17 cellular contexts compared by ENCODE assay signal in genomic region chr12:94732367-94732990, GRCh38.
DNase-seq lines count a peak whose midpoint lies in the region; ATAC-seq and TF ChIP-seq lines count a peak whose summit lies in the region.
"Had no signal": no experiment of that assay in that cellular context is flagged by ENCODE, and none has a peak within 500 bp of the region (broad histone marks: within the 10 kb centered on the region; RNA-seq: fewer than 3 reads in every experiment).

No MANE protein-coding gene starts in this region.

- CTCF ChIA-PET in GM10248 (lab: Yijun Ruan, JAX): interaction anchor here (1.2 to 2.1 kb wide), 4 partner anchors 8 to 20 kb away, joined by 3 to 8 read pairs (median 4); no protein-coding TSS in a partner anchor

- intact Hi-C loops in heart right ventricle (cut with DNase I) (no loop called here), cardiac septum (cut with DNase I) (no loop called here), aorta (cut with DNase I) (no loop called here)

- POLR2A ChIA-PET in GM10248 (lab: Yijun Ruan, JAX): no interaction called here

- H3K4me1 ChIP-seq in heart right ventricle (peaks cover 0 to 22% (median 9%) of the 10 kb centered on the region in 9 donors), ectodermal cell (ENCODE audit: control insufficient read depth, insufficient read depth, low read length) (peaks cover 20% of the 10 kb centered on the region), aorta (ENCODE audit: control insufficient read depth in 1 of 2, insufficient read depth in 2 of 2, low read length in 2 of 2) (no peaks in the 10 kb centered on the region)
- H3K4me1 ChIP-seq: BLaER1 treated with 17β-estradiol and CSF1 and Interleukin-3, amounts not matched to agents 10 nM and 100 nM; SJSA1 had no signal

- ATAC-seq in heart right ventricle (peak in 5 of 8 donors; percentile 25 to 81 (median 58)), aorta (ENCODE audit: low FRiP score) (no peak)
- ATAC-seq: PC-3 had no signal

- no peaks in the 10 kb centered on the region for H3K9me3 ChIP-seq in heart right ventricle
- H3K9me3 ChIP-seq in ectodermal cell (ENCODE audit: control insufficient read depth, low read length): no peaks in the 10 kb centered on the region
- H3K9me3 ChIP-seq in aorta (ENCODE audit: control insufficient read depth, low read length): no peaks in the 10 kb centered on the region
- H3K9me3 ChIP-seq: SJSA1 had no signal

- TF ChIP-seq CTCF in heart right ventricle (IDR thresholded peaks at IDR 0.05): no peak
- TF ChIP-seq CTCF in GM10248 (IDR thresholded peaks at IDR 0.05; ENCODE audit: control extremely low read depth, extremely low read depth, low read depth, missing control alignments): no peak

- no peaks in the 10 kb centered on the region for H3K36me3 ChIP-seq in heart right ventricle
- H3K36me3 ChIP-seq in ectodermal cell (ENCODE audit: control insufficient read depth, insufficient read depth, low read length): no peaks in the 10 kb centered on the region
- H3K36me3 ChIP-seq in aorta (ENCODE audit: control insufficient read depth in 1 of 2, insufficient read depth in 2 of 2, low read length in 1 of 2): no peaks in the 10 kb centered on the region
- H3K36me3 ChIP-seq: BLaER1 treated with 17β-estradiol and CSF1 and Interleukin-3, amounts not matched to agents 10 nM and 100 nM; SJSA1 had no signal

- H3K27me3 ChIP-seq in heart right ventricle (no peaks in the 10 kb centered on the region), ectodermal cell (ENCODE audit: control insufficient read depth, insufficient read depth, low read length, poor library complexity, severe bottlenecking) (no peaks in the 10 kb centered on the region), aorta (ENCODE audit: control insufficient read depth in 1 of 2, insufficient read depth in 2 of 2, low read length in 1 of 2) (no peaks in the 10 kb centered on the region)
- H3K27me3 ChIP-seq: BLaER1 treated with 17β-estradiol and CSF1 and Interleukin-3, amounts not matched to agents 10 nM and 100 nM had no signal

- DNase-seq in heart right ventricle: no peak
- no peak for DNase-seq in cardiac septum (ENCODE audit: low spot score)
- peak; percentile 54 for DNase-seq in medulla oblongata (ENCODE audit: extremely low spot score)
- peak; percentile 38 for DNase-seq in superior temporal gyrus (ENCODE audit: extremely low spot score)
- no peak for DNase-seq in NCI-H1417 (lab: John Stamatoyannopoulos, UW)
- DNase-seq in GM10248 (ENCODE audit: extremely low spot score): no peak
- DNase-seq in aorta: no peak
- DNase-seq: CD8-positive, alpha-beta memory T cell; DMS 273 treated with DMSO at 0.1 percent for 48 hours; GDM1; NCI-H2029; NCI-H446 treated with DMSO at 0.1 percent for 48 hours had no signal

- H3K4me3 ChIP-seq in heart right ventricle (no peak overlapping the region), ectodermal cell (ENCODE audit: insufficient read depth, low read depth, low read length) (no peak overlapping the region), aorta (ENCODE audit: low read length in 2 of 2) (no peak overlapping the region)
- H3K4me3 ChIP-seq: BLaER1 treated with 17β-estradiol and CSF1 and Interleukin-3, amounts not matched to agents 10 nM and 100 nM; SJSA1 had no signal

- no peak overlapping the region for H3K27ac ChIP-seq in heart right ventricle
- peak overlapping the region; percentile 42 for H3K27ac ChIP-seq in ectodermal cell (ENCODE audit: insufficient read depth, low read depth, low read length, poor library complexity, severe bottlenecking)
- no peak overlapping the region for H3K27ac ChIP-seq in aorta (ENCODE audit: low read depth in 1 of 2, low read length in 2 of 2)
- H3K27ac ChIP-seq: BLaER1 treated with 17β-estradiol and CSF1 and Interleukin-3, amounts not matched to agents 10 nM and 100 nM; RWPE1; SJSA1 had no signal

- 43 to 45% methylated on average over 13 of the region's 13 CpGs for WGBS in heart right ventricle, 2 donors
- 93 to 94% methylated on average over 13 of the region's 13 CpGs for WGBS in ectodermal cell, 2 experiments
- 73 to 79% methylated on average over 13 of the region's 13 CpGs for WGBS in aorta, 2 donors

Comparison
In these comparisons a context has a peak if more than half of its experiments do, and no peak if none do; other contexts are left out.
1. DNase-seq: peak in medulla oblongata (single experiment) and superior temporal gyrus (single experiment); none in heart right ventricle (0 of 2), cardiac septum (single experiment), NCI-H1417 (0 of 3), GM10248 (single experiment) and aorta (0 of 2).